Comparison of ENCODE assay signal across 1 cellular context in genomic region chr9:2620876-2621677, GRCh38.
TF ChIP-seq lines count a peak whose summit lies in the region.

No MANE protein-coding gene starts in this region.

TF ChIP-seq in IMR-90, 13 proteins besides CTCF, POLR2A, EP300 and RAD21 (continued from another document):
- TF ChIP-seq NFE2L2 (IDR thresholded peaks at IDR 0.05; ENCODE audit: low read depth, low read length): no peak
TF ChIP-seq in IMR-90: peak in this region for 6.
